In genomic region chr17:76646712-76647111, GRCh38 we compare ENCODE assay signal across 1 cellular context.
TF ChIP-seq lines count a peak whose summit lies in the region.

No MANE protein-coding gene starts in this region.

TF ChIP-seq in K562, 482 proteins besides CTCF, POLR2A, EP300 and RAD21:
- 0 out of 2 replicates have a peak, but pooled peaks have one; percentile 28 for TF ChIP-seq EP400 (IDR thresholded peaks at IDR 0.05)
- no peak for TF ChIP-seq ADNP (tag; IDR thresholded peaks at IDR 0.05)
- no peak for TF ChIP-seq SMARCE1 (IDR thresholded peaks at IDR 0.05)
- no peak for TF ChIP-seq MAFF (IDR thresholded peaks at IDR 0.05; ENCODE audit: low read length)
- TF ChIP-seq SMAD4 (CRISPR knock-in tag; conservative IDR thresholded peaks at IDR 0.05), result no peak
- peak in 1 of 2 experiments; percentile 90; a peak in 2 of 3 replicates for TF ChIP-seq CBX3 (IDR thresholded peaks at IDR 0.05; ENCODE audit: borderline replicate concordance in 1 of 2, low read length in 2 of 2)
- TF ChIP-seq ZNF282 (CRISPR knock-in tag; IDR thresholded peaks at IDR 0.05), result no peak
- TF ChIP-seq CBFB (CRISPR knock-in tag; IDR thresholded peaks at IDR 0.05), result no peak
- no peak for TF ChIP-seq ZBTB11 (CRISPR knock-in tag; IDR thresholded peaks at IDR 0.05)
- TF ChIP-seq PHF8 (IDR thresholded peaks at IDR 0.05; ENCODE audit: borderline replicate concordance, low read length), result no peak
- peak; percentile 72 for TF ChIP-seq ZNF280B (CRISPR knock-in tag; IDR thresholded peaks at IDR 0.05)
- peak; percentile 54 to 84 for TF ChIP-seq TRIM24 (IDR thresholded peaks at IDR 0.05)
- TF ChIP-seq ZNF449 (CRISPR knock-in tag; IDR thresholded peaks at IDR 0.05), result no peak
- TF ChIP-seq EHMT2 (IDR thresholded peaks at IDR 0.05), result peak; percentile 54; the same call in 1 of the 2 replicates
- no peak for TF ChIP-seq ZNF124 (CRISPR knock-in tag; IDR thresholded peaks at IDR 0.05)
- peak; percentile 56 for TF ChIP-seq ZEB2 (IDR thresholded peaks at IDR 0.05)
- TF ChIP-seq ARNT (IDR thresholded peaks at IDR 0.05), result 0 out of 4 replicates have a peak, but pooled peaks of 1 of the 2 experiments have one; percentile 43
- 0 out of 4 replicates have a peak, but pooled peaks of 1 of the 2 experiments have one; percentile 15 for TF ChIP-seq MNT (conservative IDR thresholded peaks at IDR 0.05)
- TF ChIP-seq RHOXF2B (CRISPR knock-in tag; conservative IDR thresholded peaks at IDR 0.05), result no peak
- TF ChIP-seq HDAC8 (tag; IDR thresholded peaks at IDR 0.05), result no peak
- 0 out of 2 replicates have a peak, but pooled peaks have one; percentile 23 for TF ChIP-seq MTA3 (IDR thresholded peaks at IDR 0.05; ENCODE audit: borderline replicate concordance)
- no peak for TF ChIP-seq RREB1 (CRISPR knock-in tag; IDR thresholded peaks at IDR 0.05)
- TF ChIP-seq TAF1 (IDR thresholded peaks at IDR 0.05; ENCODE audit: control insufficient read depth, extremely low read depth, insufficient read depth, low read length, severe bottlenecking), result no peak
- TF ChIP-seq U2AF1 (optimal IDR thresholded peaks at IDR 0.05; ENCODE audit: low read depth, low read length), result no peak
- peak; percentile 90 for TF ChIP-seq ZNF280A (IDR thresholded peaks at IDR 0.05; ENCODE audit: low read depth, partially characterized antibody)
- no peak for TF ChIP-seq POLR2AphosphoS2 (IDR thresholded peaks at IDR 0.05; ENCODE audit: low read length)
- TF ChIP-seq TRIM28 (IDR thresholded peaks at IDR 0.05), result peak; percentile 94; the same call in 1 of the 2 replicates
- TF ChIP-seq ZNF121 (CRISPR knock-in tag; conservative IDR thresholded peaks at IDR 0.05), result no peak
- TF ChIP-seq HLTF (IDR thresholded peaks at IDR 0.05), result peak; percentile 57; the same call in 1 of the 2 replicates
- no peak for TF ChIP-seq GATAD2B (IDR thresholded peaks at IDR 0.05; ENCODE audit: borderline replicate concordance)
- 0 out of 2 replicates have a peak, but pooled peaks have one; percentile 58 for TF ChIP-seq NBN (IDR thresholded peaks at IDR 0.05; ENCODE audit: low read depth)
